Comparison of ENCODE assay signal across 1 cellular context in the genomic region with DNA sequence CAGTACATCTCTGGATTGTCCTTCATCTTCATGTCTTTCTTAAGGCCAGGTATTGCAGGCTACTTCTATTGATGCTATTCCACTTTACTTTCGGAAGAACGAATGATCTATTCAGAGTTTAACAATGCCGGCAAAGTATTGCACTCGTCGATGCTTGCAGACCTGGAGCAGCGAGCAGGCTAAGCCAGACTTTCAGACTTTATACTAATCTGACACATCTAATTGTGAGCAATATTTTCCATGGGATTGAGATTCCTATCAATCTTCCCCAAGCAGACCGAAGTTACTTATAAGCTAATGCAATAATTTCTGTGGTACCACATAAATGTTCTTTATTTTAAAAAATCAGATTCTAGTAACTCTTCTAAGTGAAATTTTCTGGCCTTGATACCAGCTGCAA.
TF ChIP-seq lines count a peak whose summit lies in the region.

No MANE protein-coding gene starts in this region.

TF ChIP-seq in endothelial cell of umbilical vein, 7 proteins besides CTCF, POLR2A, EP300 and RAD21 (continued from another document):
- no peak for TF ChIP-seq JUN (IDR thresholded peaks at IDR 0.05; ENCODE audit: borderline replicate concordance, insufficient read depth, insufficient read length, low read depth)
